25 cellular contexts compared by ENCODE assay signal in the genomic region with DNA sequence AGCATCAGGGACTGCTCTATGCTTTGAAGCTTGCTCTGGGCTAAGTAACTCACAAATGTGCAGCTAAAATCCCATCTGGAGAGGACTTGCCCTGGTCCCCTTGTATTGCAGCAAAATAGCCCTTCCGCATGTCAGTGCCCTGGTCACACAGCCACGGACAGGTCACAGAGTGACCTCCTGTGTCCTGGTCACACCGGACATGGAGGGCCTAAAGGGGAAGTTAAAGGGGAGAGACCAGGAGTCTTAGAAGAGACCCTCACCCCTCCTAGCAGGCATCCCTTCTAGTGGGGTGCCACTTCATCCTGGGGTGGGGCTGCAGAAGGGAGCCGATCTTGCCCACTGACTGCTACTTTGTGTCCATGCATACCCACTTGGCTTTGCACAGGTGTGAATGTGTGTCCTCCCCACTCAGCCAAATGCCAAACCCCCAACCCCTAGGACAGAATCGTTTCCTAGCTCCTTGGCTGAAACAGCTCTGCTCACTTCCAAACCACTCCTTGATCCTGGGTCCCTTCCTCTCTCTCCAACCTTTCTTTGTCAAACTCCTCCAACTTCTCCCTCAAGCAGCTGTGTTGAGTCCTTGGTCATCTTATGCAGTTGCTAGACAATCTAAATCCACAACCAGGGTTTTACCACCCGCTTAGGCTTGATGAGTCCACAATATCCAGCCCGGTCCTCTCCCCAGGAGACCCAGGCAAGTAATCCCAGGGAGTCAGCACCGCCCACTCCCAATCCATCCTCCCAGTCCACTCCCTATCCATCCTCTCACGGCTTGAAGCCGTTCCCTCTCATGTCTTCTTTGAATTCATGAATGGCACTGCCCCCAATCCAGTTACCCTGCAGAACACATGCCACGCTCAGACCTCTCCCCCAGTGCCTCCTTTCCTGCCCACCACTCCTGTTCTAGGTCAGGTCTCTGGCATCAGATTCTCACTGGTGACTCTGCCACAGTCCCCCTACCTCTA. TPM values are rescaled to one million over a fixed set of nuclear protein-coding genes. Genes with fewer than 3 reads are reported as not detected.
DNase-seq lines count a peak whose midpoint lies in the region; FAIRE-seq and TF ChIP-seq lines count a peak whose summit lies in the region.
"Had no signal": no experiment of that assay in that cellular context is flagged by ENCODE, and none has a peak within 500 bp of the region (broad histone marks: within the 10 kb centered on the region; RNA-seq: fewer than 3 reads in every experiment).

No MANE protein-coding gene starts in this region.

- peak; percentile 40 for DNase-seq in activated CD8-positive, alpha-beta memory T cell treated with anti-CD3 and anti-CD28 coated beads, Interleukin-2, amount 50 U/mL, for 48 hours
- no peak for DNase-seq in activated CD8-positive, alpha-beta memory T cell treated with anti-CD3 and anti-CD28 coated beads, Interleukin-2, amount 50 U/mL, for 4 hours
- DNase-seq in endodermal cell (peak; percentile 56), neural crest cell (ENCODE audit: low read depth, low spot score) (no peak), vagina (ENCODE audit: extremely low spot score in 2 of 2) (peak; percentile 70 to 89), GM19239 (ENCODE audit: insufficient read length, low spot score) (no peak)
- no peak for DNase-seq in activated CD4-positive, alpha-beta T cell treated with anti-CD3 and anti-CD28 coated beads, Interleukin-2, amount 50 U/mL, for 1 hour
- DNase-seq: BE2C; CD4-positive, CD25-positive, alpha-beta regulatory T cell; COR-L47; DMS 273 treated with DMSO at 0.1 percent for 48 hours; GDM1; GM23248; HCEC 1CT; MM.1S; NCI-H1092; NCI-H146; NCI-H2029 treated with DMSO at 0.1 percent for 48 hours; NCI-H2171 treated with DMSO at 0.1 percent for 48 hours; NCI-H446 treated with DMSO at 0.1 percent for 48 hours; NCI-H69 had no signal

- H3K9me3 ChIP-seq in endodermal cell (ENCODE audit: control insufficient read depth, low read length), result no peaks in the 10 kb centered on the region
- H3K9me3 ChIP-seq in vagina, result no peaks in the 10 kb centered on the region
- H3K9me3 ChIP-seq: BE2C, Peyer's patch had no signal

- H3K9me3 Mint-ChIP-seq in endodermal cell (no peaks in the 10 kb centered on the region), neural crest cell (no peaks in the 10 kb centered on the region)
- H3K9me3 Mint-ChIP-seq: CD4-positive, CD25-positive, alpha-beta regulatory T cell had no signal

- TF ChIP-seq POLR2A in vagina (IDR thresholded peaks at IDR 0.05), result no peak

- H3K27ac ChIP-seq in endodermal cell (ENCODE audit: low read depth, low read length) (no peak overlapping the region), vagina (no peak overlapping the region)
- H3K27ac ChIP-seq: GM23248, Peyer's patch had no signal

- no peaks in the 10 kb centered on the region for H3K36me3 Mint-ChIP-seq in endodermal cell (ENCODE audit: low read depth)
- H3K36me3 Mint-ChIP-seq in neural crest cell (ENCODE audit: low read depth), result no peaks in the 10 kb centered on the region

- no peak overlapping the region for H3K9ac ChIP-seq in endodermal cell (ENCODE audit: extremely low read depth, low read length, poor library complexity, severe bottlenecking)
- H3K9ac ChIP-seq: GM23248 had no signal

- H3K27ac Mint-ChIP-seq in endodermal cell (peak overlapping the region; percentile 72), neural crest cell (ENCODE audit: unreplicated experiment) (no peak overlapping the region)

- no peak for FAIRE-seq in GM19239 (lab: Jason Lieb, UNC)

- intact Hi-C loops in vagina (cut with DNase I), result no loop called here

- peaks cover 44% of the 10 kb centered on the region for H3K27me3 Mint-ChIP-seq in endodermal cell (ENCODE audit: insufficient read depth)
- H3K27me3 Mint-ChIP-seq in neural crest cell (ENCODE audit: low read depth), result peaks cover 40% of the 10 kb centered on the region

- H3K4me3 Mint-ChIP-seq in endodermal cell (no peak overlapping the region), neural crest cell (peak overlapping the region; percentile 64)

- H3K4me3 ChIP-seq in endodermal cell (ENCODE audit: low read length) (peak overlapping the region; percentile 23), vagina (no peak overlapping the region)
- H3K4me3 ChIP-seq: GM23248, Peyer's patch had no signal

- H3K4me1 Mint-ChIP-seq in endodermal cell, result peaks cover 56% of the 10 kb centered on the region
- H3K4me1 Mint-ChIP-seq in neural crest cell, result peaks cover 23% of the 10 kb centered on the region

- WGBS in endodermal cell (ENCODE audit: insufficient coverage in 1 of 2, insufficient read length in 1 of 2), 2 experiments, result 78 to 97% methylated on average over 5 to 11 of the region's 11 CpGs

- H3K36me3 ChIP-seq in endodermal cell (ENCODE audit: control insufficient read depth, insufficient read depth, low read length) (no peaks in the 10 kb centered on the region), vagina (no peaks in the 10 kb centered on the region)
- H3K36me3 ChIP-seq: BE2C, Peyer's patch had no signal

- peaks cover 27% of the 10 kb centered on the region for H3K4me1 ChIP-seq in endodermal cell (ENCODE audit: control insufficient read depth, insufficient read depth, low read length)
- H3K4me1 ChIP-seq in vagina, result peaks cover 21% of the 10 kb centered on the region

- H3K27me3 ChIP-seq in endodermal cell (ENCODE audit: control insufficient read depth, insufficient read depth, low read length, poor library complexity, severe bottlenecking) (peaks cover 4% of the 10 kb centered on the region), vagina (no peaks in the 10 kb centered on the region)
- H3K27me3 ChIP-seq: BE2C had no signal

- TF ChIP-seq CTCF in endodermal cell (conservative IDR thresholded peaks at IDR 0.05) (no peak), neural crest cell (conservative IDR thresholded peaks at IDR 0.05) (no peak), vagina (IDR thresholded peaks at IDR 0.05) (no peak)

RNA-seq across cellular contexts. Expression of gene FXYD6, which starts 3.3 kb away (rescaled TPM):
- total RNA-seq in endodermal cell (10 to 100 TPM; 54.1 to 61.8 TPM), neural crest cell (113 TPM in 2 replicates), vagina (75.4 TPM)
- 197 TPM for polyA plus RNA-seq in endodermal cell (2013, experiment 1 of 2)
- polyA plus RNA-seq in endodermal cell (2013, experiment 2 of 2), result 184 TPM
- total RNA-seq: CD4-positive, CD25-positive, alpha-beta regulatory T cell; GM23248 had no signal
- polyA plus RNA-seq: CD4-positive, CD25-positive, alpha-beta regulatory T cell; GM23248 had no signal

RNA-seq across cellular contexts. Expression of gene TMPRSS13, which starts 49.4 kb away (rescaled TPM):
- total RNA-seq in endodermal cell (1 to 10 TPM; 2.5 to 6.4 TPM), neural crest cell (0.34 TPM in 1 of 2 replicates, not detected in the other), vagina (9.6 TPM)
- polyA plus RNA-seq in endodermal cell (2013, experiment 1 of 2), result 0.61 TPM
- 0.46 TPM for polyA plus RNA-seq in endodermal cell (2013, experiment 2 of 2)
- total RNA-seq: A172, GM23248, LHCN-M2, Peyer's patch had no signal
- polyA plus RNA-seq: GM23248 had no signal

RNA-seq across cellular contexts. Expression of gene FXYD2, which starts 55.3 kb away (rescaled TPM):
- total RNA-seq in endodermal cell, result 1 to 10 TPM; 3.0 TPM
- polyA plus RNA-seq in endodermal cell (2013, experiment 1 of 2), result 1.0 TPM
- 1.3 TPM for polyA plus RNA-seq in endodermal cell (2013, experiment 2 of 2)
- 0.18 and 0.26 TPM in 2 replicates for total RNA-seq in neural crest cell
- 2.7 TPM for total RNA-seq in vagina
- total RNA-seq: A172, Daoy, GM23248, LHCN-M2 had no signal
- polyA plus RNA-seq: GM23248 had no signal

Comparison
In these comparisons a context has a peak if more than half of its experiments do, and no peak if none do; other contexts are left out.
1. DNase-seq: peak in activated CD8-positive, alpha-beta memory T cell treated with anti-CD3 and anti-CD28 coated beads, Interleukin-2, amount 50 U/mL, for 48 hours (single experiment), endodermal cell (single experiment) and vagina (2 of 2); none in activated CD8-positive, alpha-beta memory T cell treated with anti-CD3 and anti-CD28 coated beads, Interleukin-2, amount 50 U/mL, for 4 hours (single experiment), neural crest cell (single experiment), GM19239 (single experiment) and activated CD4-positive, alpha-beta T cell treated with anti-CD3 and anti-CD28 coated beads, Interleukin-2, amount 50 U/mL, for 1 hour (single experiment).